ENCODE assay signal across 1 cellular context in genomic region chr17:31269178-31269577, GRCh38.
TF ChIP-seq lines count a peak whose summit lies in the region.

No MANE protein-coding gene starts in this region.

TF ChIP-seq in liver, 16 proteins besides CTCF, POLR2A, EP300 and RAD21:
- TF ChIP-seq REST (IDR thresholded peaks at IDR 0.05) (no peak), TAF1 (conservative IDR thresholded peaks at IDR 0.05) (no peak), MAX (IDR thresholded peaks at IDR 0.05) (no peak), HNF4A (conservative IDR thresholded peaks at IDR 0.05) (peak; percentile 16 to 20)
